ENCODE assay signal across 12 cellular contexts in genomic region chr12:57147641-57147944, GRCh38. TPM values are rescaled to one million over a fixed set of nuclear protein-coding genes. Genes with fewer than 3 reads are reported as not detected.
DNase-seq lines count a peak whose midpoint lies in the region; ATAC-seq and TF ChIP-seq lines count a peak whose summit lies in the region.
"Had no signal": no experiment of that assay in that cellular context is flagged by ENCODE, and none has a peak within 500 bp of the region (broad histone marks: within the 10 kb centered on the region; RNA-seq: fewer than 3 reads in every experiment).

No MANE protein-coding gene starts in this region.

- H3K36me3 ChIP-seq in esophagus squamous epithelium (peaks cover 15 to 84% (median 20%) of the 10 kb centered on the region in 3 donors), mucosa of stomach (ENCODE audit: control insufficient read depth, insufficient read depth, low read length) (peaks cover 16% of the 10 kb centered on the region), urinary bladder (ENCODE audit: insufficient read depth) (no peaks in the 10 kb centered on the region)
- H3K36me3 ChIP-seq: neutrophil had no signal

- H3K27ac ChIP-seq in esophagus squamous epithelium (peak overlapping the region; percentile 27 to 87 (median 48)), urinary bladder (ENCODE audit: low read depth) (peak overlapping the region; percentile 44)
- H3K27ac ChIP-seq: neutrophil had no signal

- TF ChIP-seq POLR2A in esophagus squamous epithelium (IDR thresholded peaks at IDR 0.05), result no peak

- intact Hi-C loops in esophagus squamous epithelium (cut with DNase I), result no loop called here

- no peaks in the 10 kb centered on the region for H3K9me3 ChIP-seq in esophagus squamous epithelium
- no peaks in the 10 kb centered on the region for H3K9me3 ChIP-seq in mucosa of stomach (ENCODE audit: control insufficient read depth, low read length)
- H3K9me3 ChIP-seq: MG63, neutrophil had no signal

- H3K9ac ChIP-seq in mucosa of stomach (ENCODE audit: low read length), result peak overlapping the region; percentile 59

- H3K4me1 ChIP-seq in esophagus squamous epithelium (peaks cover 26 to 86% (median 59%) of the 10 kb centered on the region in 3 donors), mucosa of stomach (ENCODE audit: control insufficient read depth, insufficient read depth, low read length) (peaks cover 63% of the 10 kb centered on the region), urinary bladder (ENCODE audit: insufficient read depth) (peaks cover 3% of the 10 kb centered on the region)

- no peak overlapping the region for H3K4me3 ChIP-seq in esophagus squamous epithelium
- H3K4me3 ChIP-seq in mucosa of stomach (ENCODE audit: low read length), result no peak overlapping the region
- H3K4me3 ChIP-seq in urinary bladder (ENCODE audit: low read depth, low read length), result no peak overlapping the region
- H3K4me3 ChIP-seq: MG63 had no signal

- DNase-seq in SIG-M5 treated with dmso at 0.1 percent for 504 hours (lab: John Stamatoyannopoulos, UW; ENCODE audit: unreplicated experiment), result peak; percentile 31
- no peak for DNase-seq in SIG-M5 (lab: John Stamatoyannopoulos, UW)
- no peak for DNase-seq in esophagus squamous epithelium (lab: John Stamatoyannopoulos, UW)
- DNase-seq in glomerular visceral epithelial cell (ENCODE audit: extremely low spot score), result no peak
- DNase-seq: activated naive CD4-positive, alpha-beta T cell treated with anti-CD3 and anti-CD28 coated beads, Interleukin-2, amount 50 U/mL, for 16 hours; MG63 had no signal

- TF ChIP-seq CTCF in esophagus squamous epithelium (IDR thresholded peaks at IDR 0.05), result no peak

- ATAC-seq in GM18498 (IDR thresholded peaks at IDR 0.05; ENCODE audit: unreplicated experiment), result no peak
- ATAC-seq in GM18870 (IDR thresholded peaks at IDR 0.05; ENCODE audit: unreplicated experiment), result no peak

- H3K27me3 ChIP-seq in esophagus squamous epithelium (no peaks in the 10 kb centered on the region), mucosa of stomach (ENCODE audit: control insufficient read depth, insufficient read depth, low read length) (no peaks in the 10 kb centered on the region)
- H3K27me3 ChIP-seq: MG63, neutrophil had no signal

- 20% methylated on average over 1 to 2 of the region's 4 CpGs for WGBS in esophagus squamous epithelium, 2 donors
- WGBS in urinary bladder, result 36% methylated on average over 4 of the region's 4 CpGs

RNA-seq across cellular contexts. Expression of gene LRP1-AS, which starts 0.2 kb away (rescaled TPM):
- total RNA-seq in esophagus squamous epithelium (not detected), urinary bladder (not detected)
- polyA plus RNA-seq in urinary bladder, result not detected
- total RNA-seq: OCI-LY7 had no signal

RNA-seq across cellular contexts. Expression of gene LRP1, which starts 19.3 kb away (rescaled TPM):
- total RNA-seq in esophagus squamous epithelium, result 100 to 1,000 TPM in 1 of 4 donors, 10 to 100 TPM in 3; 60.8 to 147 (median 81.9) TPM
- 146 TPM for total RNA-seq in urinary bladder
- 141 TPM for polyA plus RNA-seq in urinary bladder

RNA-seq across cellular contexts. Expression of gene STAT6, which starts 36.4 kb away (rescaled TPM):
- 100 to 1,000 TPM in 2 of 4 donors, 10 to 100 TPM in 2; 72.7 to 138 (median 102) TPM for total RNA-seq in esophagus squamous epithelium
- total RNA-seq in urinary bladder, result 60.5 TPM
- polyA plus RNA-seq in urinary bladder, result 172 TPM

RNA-seq across cellular contexts. Expression of gene NAB2, which starts 58.7 kb away (rescaled TPM):
- 10 to 100 TPM in 3 of 4 donors, 1 to 10 TPM in 1; 9.1 to 25.2 (median 13.3) TPM for total RNA-seq in esophagus squamous epithelium
- 25.6 TPM for total RNA-seq in urinary bladder
- 39.1 TPM for polyA plus RNA-seq in urinary bladder
